In genomic region chr1:91885331-91885715, GRCh38 we compare ENCODE assay signal across 8 cellular contexts. TPM values are rescaled to one million over a fixed set of nuclear protein-coding genes. Genes with fewer than 3 reads are reported as not detected.
DNase-seq lines count a peak whose midpoint lies in the region; ATAC-seq and TF ChIP-seq lines count a peak whose summit lies in the region.

No MANE protein-coding gene starts in this region.

- TF ChIP-seq CTCF in cardiac muscle cell (IDR thresholded peaks at IDR 0.05; ENCODE audit: low read depth, low read length) (no peak), prostate gland (IDR thresholded peaks at IDR 0.05) (no peak)

- WGBS in prostate gland = 0% methylated on average over 25 of the region's 39 CpGs

- intact Hi-C loops in prostate gland (cut with DNase I) = loop anchor here (5.0 kb wide), 2 partner anchors 53 to 158 kb away; no protein-coding TSS in a partner anchor

- peaks cover 9% of the 10 kb centered on the region for H3K27me3 ChIP-seq in cardiac muscle cell
- H3K27me3 ChIP-seq in prostate gland (replicated peaks; ENCODE audit: insufficient read depth) = no peaks in the 10 kb centered on the region

- no peaks in the 10 kb centered on the region for H3K4me1 ChIP-seq in cardiac muscle cell (ENCODE audit: low read depth)
- H3K4me1 ChIP-seq in prostate gland (replicated peaks) = no peaks in the 10 kb centered on the region

- peak overlapping the region; percentile 52 for H3K4me3 ChIP-seq in cardiac muscle cell
- H3K4me3 ChIP-seq in prostate gland = peak overlapping the region; percentile 81 to 96

- peak; percentile 66 for DNase-seq in DMS 273 (lab: John Stamatoyannopoulos, UW; ENCODE audit: unreplicated experiment)
- no peak for DNase-seq in DMS 273 treated with DMSO at 0.1 percent for 48 hours (lab: John Stamatoyannopoulos, UW)
- DNase-seq in activated gamma-delta T cell treated with Interleukin-2 at 50 U/mL for 16 hours = peak; percentile 24
- DNase-seq in cardiac muscle cell (ENCODE audit: low read depth in 1 of 2, low spot score in 1 of 2) = no peak
- DNase-seq in prostate gland (ENCODE audit: low spot score) = peak; percentile 10
- DNase-seq in inferior parietal cortex (ENCODE audit: extremely low spot score) = no peak

- no peak for TF ChIP-seq POLR2A in prostate gland (IDR thresholded peaks at IDR 0.05)

- H3K36me3 ChIP-seq in cardiac muscle cell (no peaks in the 10 kb centered on the region), prostate gland (no peaks in the 10 kb centered on the region)

- no peaks in the 10 kb centered on the region for H3K9me3 ChIP-seq in cardiac muscle cell (ENCODE audit: low read depth)
- no peaks in the 10 kb centered on the region for H3K9me3 ChIP-seq in prostate gland

- peak overlapping the region; percentile 67 for H3K27ac ChIP-seq in cardiac muscle cell
- H3K27ac ChIP-seq in prostate gland = peak overlapping the region; percentile 87 to 93

- ATAC-seq in HG03571 (IDR thresholded peaks at IDR 0.05; ENCODE audit: unreplicated experiment) (peak; percentile 14), GM21367 (IDR thresholded peaks at IDR 0.05; ENCODE audit: unreplicated experiment) (no peak)

RNA-seq across cellular contexts. Expression of gene TGFBR3, which starts 0.6 kb away (rescaled TPM):
- total RNA-seq in cardiac muscle cell (5.8 and 11.8 TPM in 2 replicates), prostate gland (10 to 100 TPM; 26.4 to 51.7 TPM)
- polyA plus RNA-seq in cardiac muscle cell = 10.3 and 14.6 TPM in 2 replicates

Comparison
In these comparisons a context has a peak if more than half of its experiments do, and no peak if none do; other contexts are left out.
1. DNase-seq: peak in DMS 273 (single experiment), activated gamma-delta T cell treated with Interleukin-2 at 50 U/mL for 16 hours (single experiment) and prostate gland (single experiment); none in DMS 273 treated with DMSO at 0.1 percent for 48 hours (single experiment), cardiac muscle cell (0 of 2) and inferior parietal cortex (single experiment).